Comparison of ENCODE assay signal across 8 cellular contexts in genomic region chrX:11427082-11428033, GRCh38.
DNase-seq lines count a peak whose midpoint lies in the region; ATAC-seq and TF ChIP-seq lines count a peak whose summit lies in the region.

No MANE protein-coding gene starts in this region.

- H3K4me1 Mint-ChIP-seq in GM23338 = peaks cover 14% of the 10 kb centered on the region; the same call in 2 of the 3 replicates

- no peaks in the 10 kb centered on the region for H4K20me1 ChIP-seq in GM23338 (replicated peaks; ENCODE audit: insufficient read depth)

- peak; percentile 54 for TF ChIP-seq CTCF in AG09309 (IDR thresholded peaks at IDR 0.05; ENCODE audit: control insufficient read depth, insufficient read depth, low read depth, low read length, missing control alignments)
- peak; percentile 44 to 60 for TF ChIP-seq CTCF in GM23338 (conservative IDR thresholded peaks at IDR 0.05; ENCODE audit: low read depth in 2 of 2)
- TF ChIP-seq CTCF in colonic mucosa (IDR thresholded peaks at IDR 0.05) = no peak
- no peak for TF ChIP-seq CTCF in lung (IDR thresholded peaks at IDR 0.05; ENCODE audit: control extremely low read depth, extremely low read depth)
- peak in 3 of 4 experiments; percentile 16 to 41 (median 19) for TF ChIP-seq CTCF in uterus (IDR thresholded peaks at IDR 0.05)

- H3K4me2 ChIP-seq in GM23338 = peak overlapping the region; percentile 75

- H3K27me3 ChIP-seq in GM23338 (ENCODE audit: insufficient read depth) (peaks cover 31% of the 10 kb centered on the region), colonic mucosa (no peaks in the 10 kb centered on the region), lung (ENCODE audit: control insufficient read depth, insufficient read depth) (no peaks in the 10 kb centered on the region), uterus (no peaks in the 10 kb centered on the region)

- H3K4me1 ChIP-seq in GM23338 (ENCODE audit: insufficient read depth) (no peaks in the 10 kb centered on the region), colonic mucosa (no peaks in the 10 kb centered on the region), lung (ENCODE audit: control insufficient read depth in 2 of 2, insufficient read depth in 2 of 2, low read length in 2 of 2) (no peaks in the 10 kb centered on the region), uterus (no peaks in the 10 kb centered on the region)

- peak overlapping the region; percentile 75 for H3K4me3 Mint-ChIP-seq in GM23338

- intact Hi-C loops in colonic mucosa (cut with DNase I) = no loop called here
- intact Hi-C loops in uterus (cut with DNase I; ENCODE audit: low total_unique reads) = no loop called here

- peak overlapping the region; percentile 83 for H2AFZ ChIP-seq in GM23338

- H3K9ac ChIP-seq in colonic mucosa (ENCODE audit: low read depth in 2 of 2, low read length in 2 of 2) = peak overlapping the region in 1 of 2 donors; percentile 46

- H3F3A ChIP-seq in GM23338 (replicated peaks; ENCODE audit: low read depth) = no peaks in the 10 kb centered on the region

- H3K9me2 ChIP-seq in GM23338 (ENCODE audit: insufficient read depth) = no peaks in the 10 kb centered on the region

- H3K9me3 Mint-ChIP-seq in GM23338 = no peaks in the 10 kb centered on the region

- H3K9me3 ChIP-seq in colonic mucosa (no peaks in the 10 kb centered on the region), lung (ENCODE audit: control insufficient read depth in 2 of 2, insufficient read depth in 1 of 2, low read length in 1 of 2) (peaks cover 0 to 3% of the 10 kb centered on the region in 2 donors), uterus (no peaks in the 10 kb centered on the region)

- no peaks in the 10 kb centered on the region for H3K36me3 Mint-ChIP-seq in GM23338 (ENCODE audit: low read depth)

- peaks cover 6% of the 10 kb centered on the region for H3K27me3 Mint-ChIP-seq in GM23338 (ENCODE audit: insufficient read depth, low read depth, poor library complexity)

- H3K27ac Mint-ChIP-seq in GM23338 = no peak overlapping the region

- 6 to 33% methylated on average over 19 to 70 of the region's 72 CpGs for WGBS in lung, 2 donors

- H3K36me3 ChIP-seq in GM23338 (ENCODE audit: insufficient read depth) = no peaks in the 10 kb centered on the region
- no peaks in the 10 kb centered on the region for H3K36me3 ChIP-seq in colonic mucosa
- no peaks in the 10 kb centered on the region for H3K36me3 ChIP-seq in lung (ENCODE audit: control insufficient read depth in 2 of 2, insufficient read depth in 2 of 2, low read length in 2 of 2)
- H3K36me3 ChIP-seq in uterus = no peaks in the 10 kb centered on the region

- H3K79me2 ChIP-seq in GM23338 (replicated peaks; ENCODE audit: insufficient read depth) = no peaks in the 10 kb centered on the region

- peak; percentile 93 for ATAC-seq in GM23338
- peak; percentile 49 for ATAC-seq in lung (ENCODE audit: insufficient read depth, low FRiP score)
- no peak for ATAC-seq in HG02759 (IDR thresholded peaks at IDR 0.05; ENCODE audit: unreplicated experiment)

- H3K27ac ChIP-seq in GM23338 (ENCODE audit: low read depth) = no peak overlapping the region
- no peak overlapping the region for H3K27ac ChIP-seq in colonic mucosa
- peak overlapping the region; percentile 33 to 44 for H3K27ac ChIP-seq in lung (ENCODE audit: low read depth in 1 of 2, low read length in 1 of 2)
- peak overlapping the region; percentile 69 to 81 for H3K27ac ChIP-seq in uterus

- H3K4me3 ChIP-seq in AG09309 (ENCODE audit: control insufficient read depth, low read depth, low read length) (peak overlapping the region; percentile 53), GM23338 (peak overlapping the region; percentile 60), colonic mucosa (peak overlapping the region; percentile 30), lung (peak overlapping the region; percentile 54), uterus (peak overlapping the region; percentile 40 to 51)

- DNase-seq in AG09309 (ENCODE audit: low read depth) (no peak), GM23338 (ENCODE audit: low spot score) (peak; percentile 48), colonic mucosa (peak; percentile 37), lung (ENCODE audit: low spot score) (no peak), uterus (peak; percentile 36 to 45), iPS-NIHi11 (ENCODE audit: low spot score) (no peak)
- DNase-seq in activated naive CD4-positive, alpha-beta T cell treated with anti-CD3 and anti-CD28 coated beads, Interleukin-2, amount 50 U/mL, for 16 hours = no peak

- TF ChIP-seq POLR2A in uterus (IDR thresholded peaks at IDR 0.05) = no peak

TF ChIP-seq in GM23338, 12 proteins besides CTCF, POLR2A, EP300 and RAD21 (continues in another document):
- TF ChIP-seq REST (IDR thresholded peaks at IDR 0.05; ENCODE audit: unreplicated experiment) = no peak
- TF ChIP-seq STAT1 (IDR thresholded peaks at IDR 0.05; ENCODE audit: unreplicated experiment) = no peak
- TF ChIP-seq NANOG (IDR thresholded peaks at IDR 0.05; ENCODE audit: borderline replicate concordance) = no peak
- no peak for TF ChIP-seq POLR2AphosphoS5 (IDR thresholded peaks at IDR 0.05; ENCODE audit: low read depth)
- TF ChIP-seq JUNB (IDR thresholded peaks at IDR 0.05; ENCODE audit: unreplicated experiment) = no peak
- TF ChIP-seq ETS1 (IDR thresholded peaks at IDR 0.05) = no peak
- TF ChIP-seq EZH2phosphoT487 (IDR thresholded peaks at IDR 0.05; ENCODE audit: unreplicated experiment) = no peak
- no peak for TF ChIP-seq ZNF331 (CRISPR knock-in tag; IDR thresholded peaks at IDR 0.05; ENCODE audit: low read depth)
- no peak for TF ChIP-seq EZH2 (IDR thresholded peaks at IDR 0.05; ENCODE audit: low read depth, unreplicated experiment)
- no peak; the same call in 1 of the 2 replicates for TF ChIP-seq CREB1 (CRISPR knock-in tag; IDR thresholded peaks at IDR 0.05; ENCODE audit: low read depth)
- TF ChIP-seq ZNF114 (CRISPR knock-in tag; IDR thresholded peaks at IDR 0.05) = no peak

Comparison
In these comparisons a context has a peak if more than half of its experiments do, and no peak if none do; other contexts are left out.
1. DNase-seq: peak in GM23338 (single experiment), colonic mucosa (single experiment) and uterus (2 of 2); none in AG09309 (single experiment), lung (single experiment), activated naive CD4-positive, alpha-beta T cell treated with anti-CD3 and anti-CD28 coated beads, Interleukin-2, amount 50 U/mL, for 16 hours (single experiment) and iPS-NIHi11 (single experiment).
2. CTCF ChIP-seq: peak in AG09309 (single experiment), GM23338 (2 of 2) and uterus (3 of 4); none in colonic mucosa (single experiment) and lung (single experiment).
3. H3K27ac ChIP-seq: peak in lung (2 of 2) and uterus (2 of 2); none in GM23338 (single experiment) and colonic mucosa (single experiment).
4. Peak in every context shown above with its lines, with median percentiles within 50 percentile points of each other: H3K4me3 ChIP-seq.